In the genomic region with DNA sequence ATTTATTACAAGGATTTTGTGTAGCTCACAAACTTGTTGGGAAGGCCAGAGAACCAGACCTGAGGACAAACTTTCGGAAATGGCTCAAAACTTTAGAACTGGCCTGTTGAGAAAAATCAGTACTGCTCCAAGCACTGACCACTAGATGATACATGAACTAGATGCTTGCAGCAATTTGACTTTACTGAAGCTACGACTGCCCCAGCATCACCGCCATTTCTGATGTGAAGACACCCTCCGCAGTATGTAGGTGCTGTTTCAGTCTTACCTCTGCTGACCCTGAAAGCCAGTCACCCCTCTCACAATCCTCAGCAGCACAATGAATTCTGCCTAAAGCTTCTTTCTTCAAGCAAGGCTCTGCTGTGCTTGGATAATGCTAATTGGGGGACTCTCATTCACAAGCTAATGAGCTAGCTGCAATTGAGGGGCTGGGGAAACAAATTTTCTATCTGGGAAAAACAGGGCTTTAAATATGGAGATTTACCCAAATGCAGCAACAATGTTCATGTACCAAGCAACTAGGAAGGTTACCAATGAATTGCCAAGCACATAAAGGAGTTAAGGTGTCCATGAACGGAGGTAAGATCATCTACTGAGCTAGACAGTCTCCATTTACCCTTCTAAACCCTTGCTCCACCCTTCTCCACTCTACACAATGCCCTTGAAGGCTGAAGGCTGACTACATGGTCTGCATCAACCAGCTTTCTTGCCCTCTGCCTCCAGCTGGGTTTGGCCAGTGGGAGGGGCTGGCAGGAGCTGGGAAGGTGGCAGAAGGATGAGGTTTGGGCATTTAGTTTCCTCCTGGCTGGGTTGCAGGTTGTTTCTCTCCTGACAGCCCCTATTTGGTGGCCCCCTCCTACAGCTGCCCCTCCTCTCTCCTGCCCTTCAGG, we compare ENCODE assay signal across 22 cellular contexts. TPM values are rescaled to one million over a fixed set of nuclear protein-coding genes. Genes with fewer than 3 reads are reported as not detected.
DNase-seq lines count a peak whose midpoint lies in the region; ATAC-seq and TF ChIP-seq lines count a peak whose summit lies in the region.
"Had no signal": no experiment of that assay in that cellular context is flagged by ENCODE, and none has a peak within 500 bp of the region (broad histone marks: within the 10 kb centered on the region; RNA-seq: fewer than 3 reads in every experiment).

No MANE protein-coding gene starts in this region.

- POLR2A ChIA-PET in WTC11 (lab: Charles Lee) = interaction anchor here (0.8 to 3.0 kb wide), 6 partner anchors 22 to 408 kb away, joined by 3 to 14 read pairs (median 4); a partner anchor contains a TSS

- H3K4me1 Mint-ChIP-seq in WTC11 = peaks cover 49% of the 10 kb centered on the region
- H3K4me1 Mint-ChIP-seq: CD8-positive, alpha-beta memory T cell had no signal

- H3K9me3 ChIP-seq in iPS-20b (ENCODE audit: insufficient read depth, low read depth, low read length) (peaks cover 8% of the 10 kb centered on the region), trophoblast cell (ENCODE audit: insufficient read depth, low read depth, low read length) (no peaks in the 10 kb centered on the region)
- H3K9me3 ChIP-seq: A549 had no signal

- peak overlapping the region; percentile 11 for H2AFZ ChIP-seq in trophoblast cell (ENCODE audit: insufficient read depth, low read length, poor library complexity)

- H4K12ac ChIP-seq in trophoblast cell (ENCODE audit: low read depth, low read length) = no peak overlapping the region

- H3K4me3 Mint-ChIP-seq in WTC11 = peak overlapping the region; percentile 33
- H3K4me3 Mint-ChIP-seq: CD8-positive, alpha-beta memory T cell; IgD-negative memory B cell had no signal

- H3K14ac ChIP-seq in trophoblast cell (ENCODE audit: low read length) = no peak overlapping the region

- peaks cover 23% of the 10 kb centered on the region for H3K4me1 ChIP-seq in iPS-20b (ENCODE audit: insufficient read depth, low read length)
- H3K4me1 ChIP-seq in trophoblast cell (ENCODE audit: control insufficient read depth in 1 of 2, insufficient read depth in 2 of 2, low read length in 2 of 2) = no peaks in the 10 kb centered on the region
- H3K4me1 ChIP-seq: BLaER1 had no signal

- H2BK5ac ChIP-seq in trophoblast cell (ENCODE audit: low read depth, low read length, poor library complexity) = no peak overlapping the region

- H3K27ac ChIP-seq in iPS-20b (ENCODE audit: low read length) (peak overlapping the region; percentile 53), trophoblast cell (ENCODE audit: low read depth, low read length) (no peak overlapping the region)
- H3K27ac ChIP-seq: A549, BLaER1, SK-N-MC had no signal

- H4K91ac ChIP-seq in trophoblast cell (ENCODE audit: low read depth, low read length) = no peak overlapping the region

- H3K23ac ChIP-seq in trophoblast cell (ENCODE audit: low read length) = no peak overlapping the region

- no peak overlapping the region for H2BK120ac ChIP-seq in trophoblast cell (ENCODE audit: insufficient read depth, low read length, poor library complexity)

- peak overlapping the region; percentile 56; the same call in 1 of the 2 replicates for H3K9ac ChIP-seq in iPS-20b (ENCODE audit: low read depth, low read length)
- H3K9ac ChIP-seq in trophoblast cell (ENCODE audit: low read length) = no peak overlapping the region
- H3K9ac ChIP-seq: BLaER1 had no signal

- peaks cover 1% of the 10 kb centered on the region for H3K79me1 ChIP-seq in trophoblast cell (ENCODE audit: low read length)

- H3K4ac ChIP-seq in trophoblast cell (ENCODE audit: low read depth, low read length) = no peak overlapping the region

- WGBS in trophoblast cell (ENCODE audit: extremely low coverage, insufficient coverage, insufficient read length) = no CpG with 5 or more reads among the region's 5 CpGs

- no peaks in the 10 kb centered on the region for H3K36me3 ChIP-seq in H7 (replicated peaks; ENCODE audit: control insufficient read depth, insufficient read depth, low read length)
- H3K36me3 ChIP-seq in iPS-20b (ENCODE audit: insufficient read depth, low read depth, low read length) = no peaks in the 10 kb centered on the region
- H3K36me3 ChIP-seq in trophoblast cell (ENCODE audit: control insufficient read depth in 1 of 2, insufficient read depth in 2 of 2, low read length in 2 of 2) = no peaks in the 10 kb centered on the region
- H3K36me3 ChIP-seq: BLaER1, MG63 had no signal

- H3K79me2 ChIP-seq in trophoblast cell (ENCODE audit: control insufficient read depth, insufficient read depth, low read length, poor library complexity) = peaks cover 2% of the 10 kb centered on the region

- no peak overlapping the region for H2AK5ac ChIP-seq in trophoblast cell (ENCODE audit: low read length)

- DNase-seq in H7 (peak; percentile 38), WTC11 (ENCODE audit: low spot score) (peak; percentile 19), trophoblast cell (no peak), superior temporal gyrus (ENCODE audit: extremely low spot score) (no peak), AG08396 (ENCODE audit: low spot score) (no peak)
- DNase-seq: CD8-positive, alpha-beta memory T cell; DMS79; Kasumi-1; MG63; NCI-H1048; NCI-H1436; NCI-H1930; NCI-H226; NCI-H524; NCI-H82; SHP77 had no signal

- no peak overlapping the region for H4K8ac ChIP-seq in trophoblast cell (ENCODE audit: low read depth, low read length)

- no peak overlapping the region for H3K18ac ChIP-seq in trophoblast cell (ENCODE audit: low read length)

- no peak overlapping the region for H3K4me3 ChIP-seq in H7 (ENCODE audit: insufficient read depth, low read depth, low read length)
- H3K4me3 ChIP-seq in iPS-20b (ENCODE audit: low read length) = peak overlapping the region; percentile 50; the same call in 1 of the 2 replicates
- H3K4me3 ChIP-seq in trophoblast cell (ENCODE audit: low read depth, low read length) = no peak overlapping the region
- H3K4me3 ChIP-seq: A549, BLaER1, MG63, SK-N-MC had no signal

- H3K27me3 ChIP-seq in H7 (ENCODE audit: control insufficient read depth, insufficient read depth, low read length) = no peaks in the 10 kb centered on the region
- H3K27me3 ChIP-seq in iPS-20b (ENCODE audit: insufficient read depth, low read length) = no peaks in the 10 kb centered on the region
- H3K27me3 ChIP-seq in trophoblast cell (ENCODE audit: insufficient read depth, low read length) = no peaks in the 10 kb centered on the region
- H3K27me3 ChIP-seq: BLaER1, MG63 had no signal

- H3K27me3 Mint-ChIP-seq in WTC11 (ENCODE audit: low read depth) = no peaks in the 10 kb centered on the region

- ATAC-seq in WTC11 = peak; percentile 85
- no peak for ATAC-seq in GM21526 (IDR thresholded peaks at IDR 0.05; ENCODE audit: low FRiP score, unreplicated experiment)
- ATAC-seq: A549 had no signal

- peaks cover 11% of the 10 kb centered on the region for H3K36me3 Mint-ChIP-seq in WTC11
- H3K36me3 Mint-ChIP-seq: CD8-positive, alpha-beta memory T cell; IgD-negative memory B cell had no signal

- H2BK12ac ChIP-seq in trophoblast cell (ENCODE audit: low read length) = no peak overlapping the region

- TF ChIP-seq CTCF in WTC11 (IDR thresholded peaks at IDR 0.05) = no peak

- CTCF ChIA-PET in WTC11 (lab: Charles Lee) = interaction anchor here (0.7 to 3.6 kb wide), 10 partner anchors 10 to 576 kb away, joined by 3 to 40 read pairs (median 3); a partner anchor contains a TSS

- H3K27ac Mint-ChIP-seq in WTC11 = peak overlapping the region; percentile 92
- H3K27ac Mint-ChIP-seq: CD8-positive, alpha-beta memory T cell; IgD-negative memory B cell had no signal

- H3K4me2 ChIP-seq in trophoblast cell (ENCODE audit: low read length) = no peak overlapping the region
- H3K4me2 ChIP-seq: A549, BLaER1 had no signal

- H3K9me3 Mint-ChIP-seq in WTC11 = peaks cover 15% of the 10 kb centered on the region

TF ChIP-seq in WTC11, 78 proteins besides CTCF, POLR2A, EP300 and RAD21:
- TF ChIP-seq SMAD3 (CRISPR knock-in tag; IDR thresholded peaks at IDR 0.05; ENCODE audit: borderline replicate concordance) (0 out of 2 replicates have a peak, but pooled peaks have one; percentile 29), OVOL2 (CRISPR knock-in tag; IDR thresholded peaks at IDR 0.05; ENCODE audit: borderline replicate concordance) (no peak), TEAD4 (CRISPR knock-in tag; IDR thresholded peaks at IDR 0.05) (no peak), ZNF396 (CRISPR knock-in tag; IDR thresholded peaks at IDR 0.05; ENCODE audit: borderline replicate concordance) (0 out of 2 replicates have a peak, but pooled peaks have one; percentile 33)
- TF ChIP-seq, protein P1, sequence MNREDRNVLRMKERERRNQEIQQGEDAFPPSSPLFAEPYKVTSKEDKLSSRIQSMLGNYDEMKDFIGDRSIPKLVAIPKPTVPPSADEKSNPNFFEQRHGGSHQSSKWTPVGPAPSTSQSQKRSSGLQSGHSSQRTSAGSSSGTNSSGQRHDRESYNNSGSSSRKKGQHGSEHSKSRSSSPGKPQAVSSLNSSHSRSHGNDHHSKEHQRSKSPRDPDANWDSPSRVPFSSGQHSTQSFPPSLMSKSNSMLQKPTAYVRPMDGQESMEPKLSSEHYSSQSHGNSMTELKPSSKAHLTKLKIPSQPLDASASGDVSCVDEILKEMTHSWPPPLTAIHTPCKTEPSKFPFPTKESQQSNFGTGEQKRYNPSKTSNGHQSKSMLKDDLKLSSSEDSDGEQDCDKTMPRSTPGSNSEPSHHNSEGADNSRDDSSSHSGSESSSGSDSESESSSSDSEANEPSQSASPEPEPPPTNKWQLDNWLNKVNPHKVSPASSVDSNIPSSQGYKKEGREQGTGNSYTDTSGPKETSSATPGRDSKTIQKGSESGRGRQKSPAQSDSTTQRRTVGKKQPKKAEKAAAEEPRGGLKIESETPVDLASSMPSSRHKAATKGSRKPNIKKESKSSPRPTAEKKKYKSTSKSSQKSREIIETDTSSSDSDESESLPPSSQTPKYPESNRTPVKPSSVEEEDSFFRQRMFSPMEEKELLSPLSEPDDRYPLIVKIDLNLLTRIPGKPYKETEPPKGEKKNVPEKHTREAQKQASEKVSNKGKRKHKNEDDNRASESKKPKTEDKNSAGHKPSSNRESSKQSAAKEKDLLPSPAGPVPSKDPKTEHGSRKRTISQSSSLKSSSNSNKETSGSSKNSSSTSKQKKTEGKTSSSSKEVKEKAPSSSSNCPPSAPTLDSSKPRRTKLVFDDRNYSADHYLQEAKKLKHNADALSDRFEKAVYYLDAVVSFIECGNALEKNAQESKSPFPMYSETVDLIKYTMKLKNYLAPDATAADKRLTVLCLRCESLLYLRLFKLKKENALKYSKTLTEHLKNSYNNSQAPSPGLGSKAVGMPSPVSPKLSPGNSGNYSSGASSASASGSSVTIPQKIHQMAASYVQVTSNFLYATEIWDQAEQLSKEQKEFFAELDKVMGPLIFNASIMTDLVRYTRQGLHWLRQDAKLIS (CRISPR knock-in tag; IDR thresholded peaks at IDR 0.05; ENCODE audit: borderline replicate concordance) = no peak

RNA-seq across cellular contexts. Expression of a gene that starts 53.2 kb away (rescaled TPM):
- 318 and 343 TPM in 2 replicates for total RNA-seq in H7 (2014; rRNA removed; shearing (Covaris generic))
- total RNA-seq in WTC11 (2021) = 271 to 286 TPM (median 272 TPM) in 3 replicates
- polyA plus RNA-seq in trophoblast cell (2013) = 507 and 510 TPM in 2 replicates
- polyA plus RNA-seq: CD8-positive, alpha-beta memory T cell; IgD-negative memory B cell had no signal

Comparison
In these comparisons a context has a peak if more than half of its experiments do, and no peak if none do; other contexts are left out.
1. DNase-seq: peak in H7 (single experiment) and WTC11 (single experiment); none in trophoblast cell (0 of 2), superior temporal gyrus (single experiment) and AG08396 (single experiment).